In genomic region chr7:132412435-132412834, GRCh38 we compare ENCODE assay signal across 20 cellular contexts.
DNase-seq lines count a peak whose midpoint lies in the region; ATAC-seq, FAIRE-seq and TF ChIP-seq lines count a peak whose summit lies in the region.
"Had no signal": no experiment of that assay in that cellular context is flagged by ENCODE, and none has a peak within 500 bp of the region (broad histone marks: within the 10 kb centered on the region; RNA-seq: fewer than 3 reads in every experiment).

No MANE protein-coding gene starts in this region.

- no peak overlapping the region for H3K27ac Mint-ChIP-seq in GM23338
- H3K27ac Mint-ChIP-seq: CD4-positive, alpha-beta memory T cell had no signal

- no peaks in the 10 kb centered on the region; the same call in 2 of the 3 replicates for H3K36me3 Mint-ChIP-seq in GM23338 (ENCODE audit: low read depth)
- H3K36me3 Mint-ChIP-seq: CD4-positive, alpha-beta memory T cell had no signal

- H3K9me3 ChIP-seq in endothelial cell of umbilical vein (replicated peaks; ENCODE audit: control insufficient read depth, insufficient read depth, low read length) (no peaks in the 10 kb centered on the region), trophoblast cell (ENCODE audit: insufficient read depth, low read depth, low read length) (no peaks in the 10 kb centered on the region)
- H3K9me3 ChIP-seq: BLaER1 treated with 17β-estradiol and CSF1 and Interleukin-3, amounts not matched to agents 10 nM and 100 nM had no signal

- H3K9me3 Mint-ChIP-seq in GM23338 = no peaks in the 10 kb centered on the region
- H3K9me3 Mint-ChIP-seq: CD4-positive, alpha-beta memory T cell had no signal

- H3K4me1 Mint-ChIP-seq in GM23338 = peaks cover 16% of the 10 kb centered on the region

- TF ChIP-seq CTCF in endothelial cell of umbilical vein (IDR thresholded peaks at IDR 0.05; ENCODE audit: extremely low read depth in 1 of 2, insufficient read depth in 1 of 2, low read depth in 1 of 2, low read length in 2 of 2) (no peak), GM23338 (conservative IDR thresholded peaks at IDR 0.05; ENCODE audit: low read depth in 2 of 2) (no peak)

- POLR2A ChIA-PET in endothelial cell of umbilical vein (lab: Charles Lee) = interaction anchor here (0.9 kb wide), 1 partner anchor 15 kb away, joined by 3 read pairs; no protein-coding TSS in a partner anchor

- H2AFZ ChIP-seq in endothelial cell of umbilical vein (ENCODE audit: low read depth, low read length) = no peak overlapping the region
- H2AFZ ChIP-seq in trophoblast cell (ENCODE audit: insufficient read depth, low read length, poor library complexity) = no peak overlapping the region
- H2AFZ ChIP-seq in GM23338 = no peak overlapping the region

- H3K27me3 Mint-ChIP-seq in GM23338 (ENCODE audit: insufficient read depth, low read depth, poor library complexity) = no peaks in the 10 kb centered on the region
- H3K27me3 Mint-ChIP-seq: CD4-positive, alpha-beta memory T cell had no signal

- no peaks in the 10 kb centered on the region for H3K79me2 ChIP-seq in endothelial cell of umbilical vein (ENCODE audit: control insufficient read depth, insufficient read depth, low read length)
- no peaks in the 10 kb centered on the region for H3K79me2 ChIP-seq in trophoblast cell (ENCODE audit: control insufficient read depth, insufficient read depth, low read length, poor library complexity)
- H3K79me2 ChIP-seq in GM23338 (replicated peaks; ENCODE audit: insufficient read depth) = no peaks in the 10 kb centered on the region

- no CpG with 5 or more reads among the region's 5 CpGs for WGBS in trophoblast cell (ENCODE audit: extremely low coverage, insufficient coverage, insufficient read length)

- H3K23ac ChIP-seq in trophoblast cell (ENCODE audit: low read length) = no peak overlapping the region

- H3K36me3 ChIP-seq in endothelial cell of umbilical vein (ENCODE audit: control insufficient read depth in 2 of 2, extremely low read depth in 1 of 2, insufficient read depth in 2 of 2, low read length in 2 of 2) (no peaks in the 10 kb centered on the region), trophoblast cell (ENCODE audit: control insufficient read depth in 1 of 2, insufficient read depth in 2 of 2, low read length in 2 of 2) (no peaks in the 10 kb centered on the region), GM23338 (ENCODE audit: insufficient read depth) (no peaks in the 10 kb centered on the region)
- H3K36me3 ChIP-seq: BLaER1 treated with 17β-estradiol and CSF1 and Interleukin-3, amounts not matched to agents 10 nM and 100 nM had no signal

- dilution Hi-C loops in endothelial cell of umbilical vein (cut with MboI; ENCODE audit: extremely low pct_ligation_motif_present, low sequenced_read_pairs) = no loop called here

- TF ChIP-seq POLR2A in endothelial cell of umbilical vein (IDR thresholded peaks at IDR 0.05; ENCODE audit: low read depth, low read length) = no peak

- H3K4me1 ChIP-seq in endothelial cell of umbilical vein (ENCODE audit: control insufficient read depth, extremely low read depth, insufficient read depth, low read length) (peaks cover 31% of the 10 kb centered on the region), trophoblast cell (ENCODE audit: control insufficient read depth in 1 of 2, insufficient read depth in 2 of 2, low read length in 2 of 2) (no peaks in the 10 kb centered on the region), GM23338 (ENCODE audit: insufficient read depth) (no peaks in the 10 kb centered on the region)

- intact Hi-C loops in endothelial cell of umbilical vein (cut with micrococcal nuclease) = no loop called here

- no peak overlapping the region for H2BK120ac ChIP-seq in trophoblast cell (ENCODE audit: insufficient read depth, low read length, poor library complexity)

- no peak overlapping the region for H4K8ac ChIP-seq in trophoblast cell (ENCODE audit: low read depth, low read length)

- no peak overlapping the region for H2AK5ac ChIP-seq in trophoblast cell (ENCODE audit: low read length)

- no peak for FAIRE-seq in endothelial cell of umbilical vein (lab: Jason Lieb, UNC)

- H3K27me3 ChIP-seq in endothelial cell of umbilical vein (ENCODE audit: control insufficient read depth in 2 of 2, insufficient read depth in 2 of 2, low read length in 2 of 2) = no peaks in the 10 kb centered on the region
- no peaks in the 10 kb centered on the region for H3K27me3 ChIP-seq in trophoblast cell (ENCODE audit: insufficient read depth, low read length)
- H3K27me3 ChIP-seq in GM23338 (ENCODE audit: insufficient read depth) = no peaks in the 10 kb centered on the region
- H3K27me3 ChIP-seq: BLaER1 treated with 17β-estradiol and CSF1 and Interleukin-3, amounts not matched to agents 10 nM and 100 nM had no signal

- no TSS peak for BruUV-seq in endothelial cell of umbilical vein (replicated peaks; lab: Mats Ljungman, UMichigan)

- no peak overlapping the region for H4K91ac ChIP-seq in trophoblast cell (ENCODE audit: low read depth, low read length)

- H3K18ac ChIP-seq in trophoblast cell (ENCODE audit: low read length) = no peak overlapping the region

- ATAC-seq in GM23338 = no peak
- ATAC-seq: Panc1 had no signal

- H4K20me1 ChIP-seq in endothelial cell of umbilical vein (replicated peaks; ENCODE audit: control insufficient read depth, extremely low read depth, insufficient read depth, low read length) (no peaks in the 10 kb centered on the region), GM23338 (replicated peaks; ENCODE audit: insufficient read depth) (no peaks in the 10 kb centered on the region)
- H4K20me1 ChIP-seq: BLaER1 treated with 17β-estradiol and CSF1 and Interleukin-3, amounts not matched to agents 10 nM and 100 nM had no signal

- H3K4me2 ChIP-seq in endothelial cell of umbilical vein (ENCODE audit: insufficient read depth, low read length) (no peak overlapping the region), trophoblast cell (ENCODE audit: low read length) (no peak overlapping the region), GM23338 (no peak overlapping the region)
- H3K4me2 ChIP-seq: BLaER1 treated with 17β-estradiol and CSF1 and Interleukin-3, amounts not matched to agents 10 nM and 100 nM had no signal

- H3K9me2 ChIP-seq in GM23338 (ENCODE audit: insufficient read depth) = 0 out of 2 replicates have a peak, but pooled peaks cover 3% of the 10 kb centered on the region

- H4K12ac ChIP-seq in trophoblast cell (ENCODE audit: low read depth, low read length) = no peak overlapping the region

- no peak overlapping the region for H3K27ac ChIP-seq in endothelial cell of umbilical vein (ENCODE audit: insufficient read depth, low read depth, low read length)
- no peak overlapping the region for H3K27ac ChIP-seq in trophoblast cell (ENCODE audit: low read depth, low read length)
- H3K27ac ChIP-seq in GM23338 (ENCODE audit: low read depth) = no peak overlapping the region
- H3K27ac ChIP-seq: 22Rv1; BLaER1 treated with 17β-estradiol and CSF1 and Interleukin-3, amounts not matched to agents 10 nM and 100 nM had no signal

- H3K4me3 Mint-ChIP-seq in GM23338 = no peak overlapping the region
- H3K4me3 Mint-ChIP-seq: CD4-positive, alpha-beta memory T cell had no signal

- H3K4me3 ChIP-seq in endothelial cell of umbilical vein (replicated peaks in 1 of 3; ENCODE audit: insufficient read depth in 1 of 3, low read depth in 1 of 3, low read length in 3 of 3) (no peak overlapping the region), trophoblast cell (ENCODE audit: low read depth, low read length) (no peak overlapping the region), GM23338 (no peak overlapping the region)
- H3K4me3 ChIP-seq: BLaER1 treated with 17β-estradiol and CSF1 and Interleukin-3, amounts not matched to agents 10 nM and 100 nM had no signal

- DNase-seq in DMS79 treated with DMSO at 0.1 percent for 48 hours (lab: John Stamatoyannopoulos, UW) (peak; percentile 74), DMS79 (lab: John Stamatoyannopoulos, UW) (no peak), DMS 273 treated with DMSO at 0.1 percent for 48 hours (lab: John Stamatoyannopoulos, UW) (peak; percentile 47), NCI-H82 (lab: John Stamatoyannopoulos, UW) (peak; percentile 58), endothelial cell of umbilical vein (ENCODE audit: low read depth, low spot score) (no peak), trophoblast cell (no peak), pons (ENCODE audit: low spot score) (no peak), GM23338 (ENCODE audit: low spot score) (no peak)
- DNase-seq: ACHN; CD4-positive, alpha-beta memory T cell; EL; Karpas-422; MV-4-11; NCI-H1417; NCI-H187; NCI-H446 treated with DMSO at 0.1 percent for 48 hours; NCI-H69 had no signal

- no peak overlapping the region for H3K4ac ChIP-seq in trophoblast cell (ENCODE audit: low read depth, low read length)

- H3K9me1 ChIP-seq in endothelial cell of umbilical vein (replicated peaks; ENCODE audit: control insufficient read depth, extremely low read depth, insufficient read depth, low read length) = no peaks in the 10 kb centered on the region

- H2BK5ac ChIP-seq in trophoblast cell (ENCODE audit: low read depth, low read length, poor library complexity) = no peak overlapping the region

- no peak overlapping the region for H3K14ac ChIP-seq in trophoblast cell (ENCODE audit: low read length)

- no peaks in the 10 kb centered on the region for H3F3A ChIP-seq in GM23338 (replicated peaks; ENCODE audit: low read depth)

- no peaks in the 10 kb centered on the region for H3K79me1 ChIP-seq in trophoblast cell (ENCODE audit: low read length)

- no peak overlapping the region for H2BK12ac ChIP-seq in trophoblast cell (ENCODE audit: low read length)

- H3K9ac ChIP-seq in endothelial cell of umbilical vein (replicated peaks; ENCODE audit: extremely low read depth, insufficient read depth, low read length) = no peak overlapping the region
- no peak overlapping the region for H3K9ac ChIP-seq in trophoblast cell (ENCODE audit: low read length)
- H3K9ac ChIP-seq: BLaER1 treated with 17β-estradiol and CSF1 and Interleukin-3, amounts not matched to agents 10 nM and 100 nM had no signal

- CTCF ChIA-PET in endothelial cell of umbilical vein (lab: Charles Lee) = interaction anchor here (0.7 to 1.5 kb wide), 2 partner anchors 88 to 94 kb away, joined by 3 read pairs; no protein-coding TSS in a partner anchor

TF ChIP-seq in endothelial cell of umbilical vein, 7 proteins besides CTCF, POLR2A, EP300 and RAD21 (continues in another document):
- TF ChIP-seq EZH2 (IDR thresholded peaks at IDR 0.05; ENCODE audit: borderline replicate concordance, low read depth, low read length, severe bottlenecking) (no peak), GATA2 (IDR thresholded peaks at IDR 0.05; ENCODE audit: insufficient read depth, insufficient read length, low read depth, low read length) (peak; percentile 52), POLR2AphosphoS5 (IDR thresholded peaks at IDR 0.05; ENCODE audit: insufficient read depth, low read depth, low read length) (no peak), MYC (IDR thresholded peaks at IDR 0.05; ENCODE audit: low read depth, low read length) (no peak)

TF ChIP-seq in GM23338, 12 proteins besides CTCF, POLR2A, EP300 and RAD21:
- TF ChIP-seq NANOG (IDR thresholded peaks at IDR 0.05; ENCODE audit: borderline replicate concordance) (no peak), EZH2 (IDR thresholded peaks at IDR 0.05; ENCODE audit: low read depth, unreplicated experiment) (no peak), EZH2phosphoT487 (IDR thresholded peaks at IDR 0.05; ENCODE audit: unreplicated experiment) (no peak), STAT1 (IDR thresholded peaks at IDR 0.05; ENCODE audit: unreplicated experiment) (no peak)

Comparison
In these comparisons a context has a peak if more than half of its experiments do, and no peak if none do; other contexts are left out.
1. DNase-seq: peak in DMS79 treated with DMSO at 0.1 percent for 48 hours (single experiment), DMS 273 treated with DMSO at 0.1 percent for 48 hours (single experiment) and NCI-H82 (single experiment); none in DMS79 (single experiment), endothelial cell of umbilical vein (single experiment), trophoblast cell (0 of 2), pons (single experiment) and GM23338 (single experiment).